15 cellular contexts compared by ENCODE assay signal in genomic region chrX:68938244-68939004, GRCh38.
A peak's percentile ranks its signal among the peaks of the same experiment; 100 is the strongest.
DNase-seq lines count a peak whose midpoint lies in the region; ATAC-seq and TF ChIP-seq lines count a peak whose summit lies in the region.
"Had no signal": no experiment of that assay in that cellular context is flagged by ENCODE, and none has a peak within 500 bp of the region (broad histone marks: within the 10 kb centered on the region; RNA-seq: fewer than 3 reads in every experiment).

No MANE protein-coding gene starts in this region.

- H3K27ac Mint-ChIP-seq in progenitor cell of endocrine pancreas: no peak overlapping the region
- H3K27ac Mint-ChIP-seq: activated B cell treated with CpG ODN at 0.5 μM for 24 hours had no signal

- H3K4me1 Mint-ChIP-seq in progenitor cell of endocrine pancreas (ENCODE audit: low read depth): no peaks in the 10 kb centered on the region

- H3K9me3 Mint-ChIP-seq in progenitor cell of endocrine pancreas (ENCODE audit: low read depth): peaks cover 15% of the 10 kb centered on the region
- H3K9me3 Mint-ChIP-seq: activated B cell treated with CpG ODN at 0.5 μM for 24 hours; activated T-cell treated with anti-CD3 and anti-CD28 coated beads, Interleukin-2, amount 50 U/mL, for 4 hours had no signal

- H3K27me3 Mint-ChIP-seq in progenitor cell of endocrine pancreas: no peaks in the 10 kb centered on the region
- H3K27me3 Mint-ChIP-seq: activated B cell treated with CpG ODN at 0.5 μM for 24 hours had no signal

- TF ChIP-seq CTCF in fibroblast of villous mesenchyme (IDR thresholded peaks at IDR 0.05; ENCODE audit: insufficient read depth, low read depth, low read length) (no peak), progenitor cell of endocrine pancreas (IDR thresholded peaks at IDR 0.05; ENCODE audit: unreplicated experiment) (no peak)

- no peak for ATAC-seq in HG02588 (IDR thresholded peaks at IDR 0.05; ENCODE audit: unreplicated experiment)
- ATAC-seq: body of pancreas had no signal

- H3K4me3 Mint-ChIP-seq in progenitor cell of endocrine pancreas (ENCODE audit: low read depth): no peak overlapping the region
- H3K4me3 Mint-ChIP-seq: activated B cell treated with CpG ODN at 0.5 μM for 24 hours; activated T-cell treated with anti-CD3 and anti-CD28 coated beads, Interleukin-2, amount 50 U/mL, for 4 hours; nephron had no signal

- H3K4me3 ChIP-seq in fibroblast of villous mesenchyme (ENCODE audit: low read depth, low read length): no peak overlapping the region
- H3K4me3 ChIP-seq: body of pancreas, SJCRH30 had no signal

- H3K36me3 Mint-ChIP-seq in progenitor cell of endocrine pancreas (ENCODE audit: insufficient read depth): no peaks in the 10 kb centered on the region

- DNase-seq in GM03348 (ENCODE audit: low spot score) (peak; percentile 58), UCSD-AML1 (lab: John Stamatoyannopoulos, UW; ENCODE audit: unreplicated experiment) (peak; percentile 59), fibroblast of villous mesenchyme (ENCODE audit: low read depth) (peak; percentile 24), progenitor cell of endocrine pancreas (ENCODE audit: low spot score, unreplicated experiment) (peak; percentile 0), DMS153 treated with DMSO at 0.1 percent for 48 hours (lab: John Stamatoyannopoulos, UW; ENCODE audit: unreplicated experiment) (no peak), NCI-H2081 (lab: John Stamatoyannopoulos, UW) (no peak)
- no peak for DNase-seq in activated CD4-positive, alpha-beta T cell treated with anti-CD3 and anti-CD28 coated beads, Interleukin-2, amount 50 U/mL, for 1 hour
- DNase-seq: activated B cell treated with CpG ODN at 0.5 μM for 24 hours; activated T-cell treated with anti-CD3 and anti-CD28 coated beads, Interleukin-2, amount 50 U/mL, for 4 hours; GF-D8; NCI-H1694 had no signal

Comparison
In these comparisons a context has a peak if more than half of its experiments do, and no peak if none do; other contexts are left out.
1. DNase-seq: peak in GM03348 (single experiment), UCSD-AML1 (single experiment), fibroblast of villous mesenchyme (single experiment) and progenitor cell of endocrine pancreas (single experiment); none in DMS153 treated with DMSO at 0.1 percent for 48 hours (single experiment), NCI-H2081 (0 of 2) and activated CD4-positive, alpha-beta T cell treated with anti-CD3 and anti-CD28 coated beads, Interleukin-2, amount 50 U/mL, for 1 hour (single experiment).